In genomic region chr5:149237662-149238061, GRCh38 we compare ENCODE assay signal across 19 cellular contexts. TPM values are rescaled to one million over a fixed set of nuclear protein-coding genes. Genes with fewer than 3 reads are reported as not detected.
DNase-seq lines count a peak whose midpoint lies in the region; FAIRE-seq and TF ChIP-seq lines count a peak whose summit lies in the region.
"Had no signal": no experiment of that assay in that cellular context is flagged by ENCODE, and none has a peak within 500 bp of the region (broad histone marks: within the 10 kb centered on the region; RNA-seq: fewer than 3 reads in every experiment).

No MANE protein-coding gene starts in this region.

- no peaks in the 10 kb centered on the region for H3K9me3 Mint-ChIP-seq in neural progenitor cell

- no peaks in the 10 kb centered on the region for H3F3A ChIP-seq in neural progenitor cell (ENCODE audit: low read depth)

- no peaks in the 10 kb centered on the region for H3K27me3 ChIP-seq in H7 (ENCODE audit: control insufficient read depth, insufficient read depth, low read length)
- H3K27me3 ChIP-seq in neural progenitor cell: peaks cover 23% of the 10 kb centered on the region
- H3K27me3 ChIP-seq: left lung had no signal

- H3K27ac Mint-ChIP-seq in neural progenitor cell: no peak overlapping the region
- H3K27ac Mint-ChIP-seq: CD14-positive monocyte had no signal

- no peaks in the 10 kb centered on the region for H3K9me3 ChIP-seq in neural progenitor cell (ENCODE audit: low read depth)
- H3K9me3 ChIP-seq: left lung had no signal

- no peaks in the 10 kb centered on the region for H4K20me1 ChIP-seq in neural progenitor cell (ENCODE audit: low read depth)

- no peak overlapping the region for H2AFZ ChIP-seq in neural progenitor cell (replicated peaks)
- H2AFZ ChIP-seq: parathyroid adenoma had no signal

- H3K27me3 Mint-ChIP-seq in neural progenitor cell (ENCODE audit: insufficient read depth, low read depth): peaks cover 4% of the 10 kb centered on the region

- no peak overlapping the region for H3K4me3 Mint-ChIP-seq in neural progenitor cell
- H3K4me3 Mint-ChIP-seq: CD14-positive monocyte had no signal

- POLR2A ChIA-PET in RWPE1 (lab: Yijun Ruan, JAX; ENCODE audit: low non-redundant PET): no interaction called here

- H3K36me3 Mint-ChIP-seq in neural progenitor cell: no peaks in the 10 kb centered on the region
- H3K36me3 Mint-ChIP-seq: CD14-positive monocyte had no signal

- no peaks in the 10 kb centered on the region for H3K79me2 ChIP-seq in neural progenitor cell (ENCODE audit: low read depth)
- H3K79me2 ChIP-seq: parathyroid adenoma had no signal

- H3K36me3 ChIP-seq in H7 (replicated peaks; ENCODE audit: control insufficient read depth, insufficient read depth, low read length): no peaks in the 10 kb centered on the region
- no peaks in the 10 kb centered on the region for H3K36me3 ChIP-seq in neural progenitor cell

- CTCF ChIA-PET in RWPE1 (lab: Yijun Ruan, JAX): no interaction called here

- no peak overlapping the region for H3K9ac ChIP-seq in neural progenitor cell
- H3K9ac ChIP-seq: KMS-11, parathyroid adenoma had no signal

- DNase-seq in H7 (peak; percentile 83), NCI-H82 treated with DMSO at 0.1 percent for 48 hours (lab: John Stamatoyannopoulos, UW; ENCODE audit: unreplicated experiment) (peak; percentile 13), fibroblast of mammary gland (ENCODE audit: low read depth) (no peak), neural progenitor cell (ENCODE audit: low spot score) (peak; percentile 23), RWPE1 (ENCODE audit: low spot score) (no peak), RCC 7860 (ENCODE audit: low spot score) (no peak), NCI-H187 treated with DMSO at 0.1 percent for 48 hours (lab: John Stamatoyannopoulos, UW) (no peak)
- DNase-seq: activated CD4-positive, alpha-beta T cell treated with anti-CD3 and anti-CD28 coated beads for 1 hour; activated gamma-delta T cell treated with Interleukin-2 at 50 U/mL for 16 hours; aorta; left lung; NCI-H1105; NCI-H2171 treated with DMSO at 0.1 percent for 48 hours; SIG-M5; small intestine had no signal

- no peak overlapping the region for H3K4me2 ChIP-seq in neural progenitor cell
- H3K4me2 ChIP-seq: KMS-11 had no signal

- H3K4me1 ChIP-seq in neural progenitor cell: no peaks in the 10 kb centered on the region

- H3K27ac ChIP-seq in neural progenitor cell (no peak overlapping the region), RWPE1 (no peak overlapping the region)
- H3K27ac ChIP-seq: HL-60, KMS-11, left lung, parathyroid adenoma had no signal

- no peaks in the 10 kb centered on the region for H3K4me1 Mint-ChIP-seq in neural progenitor cell

- TF ChIP-seq CTCF in fibroblast of mammary gland (conservative IDR thresholded peaks at IDR 0.05; ENCODE audit: control insufficient read depth, insufficient read depth, low read depth, low read length) (peak; percentile 26), neural progenitor cell (IDR thresholded peaks at IDR 0.05) (peak; percentile 46), RWPE1 (conservative IDR thresholded peaks at IDR 0.05; ENCODE audit: low read depth) (no peak)

- H3K4me3 ChIP-seq in H7 (ENCODE audit: insufficient read depth, low read depth, low read length) (no peak overlapping the region), fibroblast of mammary gland (ENCODE audit: control insufficient read depth, low read depth, low read length) (no peak overlapping the region), neural progenitor cell (no peak overlapping the region)
- H3K4me3 ChIP-seq: left lung had no signal

- no peak for FAIRE-seq in RCC 7860 (lab: Jason Lieb, UNC)
- FAIRE-seq: small intestine had no signal

RNA-seq across cellular contexts. Expression of gene AFAP1L1, which starts 34.0 kb away (rescaled TPM):
- total RNA-seq in H7 (2014; rRNA removed; shearing (Covaris generic)): 2.2 and 3.3 TPM in 2 replicates
- 0.34 and 0.36 TPM in 2 replicates for total RNA-seq in neural progenitor cell (ENCODE audit: low replicate concordance)

Comparison
In these comparisons a context has a peak if more than half of its experiments do, and no peak if none do; other contexts are left out.
1. DNase-seq: peak in H7 (single experiment), NCI-H82 treated with DMSO at 0.1 percent for 48 hours (single experiment) and neural progenitor cell (single experiment); none in fibroblast of mammary gland (single experiment), RWPE1 (single experiment), RCC 7860 (single experiment) and NCI-H187 treated with DMSO at 0.1 percent for 48 hours (single experiment).